In genomic region chr1:7902478-7903084, GRCh38 we compare ENCODE assay signal across 8 cellular contexts. TPM values are rescaled to one million over a fixed set of nuclear protein-coding genes. Genes with fewer than 3 reads are reported as not detected.
A peak's percentile ranks its signal among the peaks of the same experiment; 100 is the strongest.
DNase-seq lines count a peak whose midpoint lies in the region; ATAC-seq and TF ChIP-seq lines count a peak whose summit lies in the region.

No MANE protein-coding gene starts in this region.

- H3K27me3 ChIP-seq in OCI-LY3 (ENCODE audit: low read depth, low read length) (no peaks in the 10 kb centered on the region), esophagus muscularis mucosa (no peaks in the 10 kb centered on the region)

- peak overlapping the region; percentile 52; the same call in 1 of the 2 replicates for H2AFZ ChIP-seq in OCI-LY3 (ENCODE audit: low read depth, low read length)

- TF ChIP-seq POLR2A in esophagus muscularis mucosa (IDR thresholded peaks at IDR 0.05; ENCODE audit: low read depth) = no peak

- H3K36me3 ChIP-seq in OCI-LY3 (replicated peaks; ENCODE audit: low read depth, low read length) (no peaks in the 10 kb centered on the region), esophagus muscularis mucosa (no peaks in the 10 kb centered on the region)

- H3K4me2 ChIP-seq in OCI-LY3 (ENCODE audit: low read length) = peak overlapping the region; percentile 80

- no peaks in the 10 kb centered on the region for H3K36me3 Mint-ChIP-seq in naive B cell
- H3K36me3 Mint-ChIP-seq in stimulated activated naive B cell treated with anti-CD40 and anti-IgM and Interleukin-4, amounts not matched to agents 10 μg/mL and 1 μg/mL and 100 μg/mL, for 72 hours = no peaks in the 10 kb centered on the region

- H4K20me1 ChIP-seq in OCI-LY3 (ENCODE audit: insufficient read depth, low read length) = no peaks in the 10 kb centered on the region

- no peaks in the 10 kb centered on the region for H3K9me3 Mint-ChIP-seq in naive B cell
- H3K9me3 Mint-ChIP-seq in stimulated activated naive B cell treated with anti-CD40 and anti-IgM and Interleukin-4, amounts not matched to agents 10 μg/mL and 1 μg/mL and 100 μg/mL, for 72 hours = no peaks in the 10 kb centered on the region

- no peak overlapping the region for H3K4me3 ChIP-seq in Jurkat, Clone E6-1 (ENCODE audit: low read length)
- H3K4me3 ChIP-seq in OCI-LY3 (ENCODE audit: low read length) (peak overlapping the region; percentile 75), esophagus muscularis mucosa (peak overlapping the region; percentile 21 to 50 (median 34))

- H3K4me3 Mint-ChIP-seq in naive B cell = peak overlapping the region in 5 of 8 donors; percentile 22 to 79 (median 69)
- peak overlapping the region; percentile 66 to 67 for H3K4me3 Mint-ChIP-seq in stimulated activated naive B cell treated with anti-CD40 and anti-IgM and Interleukin-4, amounts not matched to agents 10 μg/mL and 1 μg/mL and 100 μg/mL, for 72 hours

- no peaks in the 10 kb centered on the region for H3K4me1 ChIP-seq in OCI-LY3 (ENCODE audit: low read length)
- peaks cover 0 to 6% (median 5%) of the 10 kb centered on the region in 4 donors for H3K4me1 ChIP-seq in esophagus muscularis mucosa

- no peak overlapping the region for H3K27ac Mint-ChIP-seq in naive B cell
- peak overlapping the region; percentile 48 for H3K27ac Mint-ChIP-seq in stimulated activated naive B cell treated with anti-CD40 and anti-IgM and Interleukin-4, amounts not matched to agents 10 μg/mL and 1 μg/mL and 100 μg/mL, for 72 hours

- 25% methylated on average over 21 of the region's 21 CpGs for WGBS in esophagus muscularis mucosa

- intact Hi-C loops in esophagus muscularis mucosa (cut with DNase I) = loop anchor here (2.0 to 5.0 kb wide), 2 partner anchors 95 to 234 kb away; no protein-coding TSS in a partner anchor

- ATAC-seq in naive B cell (ENCODE audit: low read depth in 2 of 2) (peak; percentile 40 to 61), GM21390 (IDR thresholded peaks at IDR 0.05; ENCODE audit: unreplicated experiment) (no peak)
- ATAC-seq in stimulated activated naive B cell treated with anti-CD40 and anti-IgM and Interleukin-4, amounts not matched to agents 10 μg/mL and 1 μg/mL and 100 μg/mL, for 72 hours (replicated peaks) = peak; percentile 76 to 80

- H3K4me1 Mint-ChIP-seq in naive B cell = peaks cover 0 to 5% (median 0%) of the 10 kb centered on the region in 3 donors
- peaks cover 0 to 6% of the 10 kb centered on the region in 2 donors for H3K4me1 Mint-ChIP-seq in stimulated activated naive B cell treated with anti-CD40 and anti-IgM and Interleukin-4, amounts not matched to agents 10 μg/mL and 1 μg/mL and 100 μg/mL, for 72 hours

- H3K9ac ChIP-seq in OCI-LY3 (ENCODE audit: low read length) = no peak overlapping the region; the same call in 1 of the 2 replicates

- no peaks in the 10 kb centered on the region for H3K79me2 ChIP-seq in OCI-LY3 (ENCODE audit: low read length)

- peak; percentile 59 for TF ChIP-seq CTCF in OCI-LY3 (IDR thresholded peaks at IDR 0.05; ENCODE audit: low read depth, low read length)
- TF ChIP-seq CTCF in esophagus muscularis mucosa (IDR thresholded peaks at IDR 0.05) = peak; percentile 62 to 72 (median 65)

- peaks cover 3 to 19% (median 7%) of the 10 kb centered on the region in 3 donors for H3K27me3 Mint-ChIP-seq in naive B cell
- peaks cover 9 to 14% of the 10 kb centered on the region in 2 donors for H3K27me3 Mint-ChIP-seq in stimulated activated naive B cell treated with anti-CD40 and anti-IgM and Interleukin-4, amounts not matched to agents 10 μg/mL and 1 μg/mL and 100 μg/mL, for 72 hours

- TF ChIP-seq EP300 in esophagus muscularis mucosa (IDR thresholded peaks at IDR 0.05) = no peak

- DNase-seq in COLO668 (lab: John Stamatoyannopoulos, UW; ENCODE audit: unreplicated experiment) (peak; percentile 67), activated T-cell treated with anti-CD3 and anti-CD28 coated beads for 24 hours (ENCODE audit: low read depth) (peak; percentile 48), esophagus muscularis mucosa (ENCODE audit: extremely low spot score) (no peak), naive B cell (peak; percentile 35)
- peak; percentile 48 for DNase-seq in Jurkat, Clone E6-1 (ENCODE audit: low read depth, low spot score)
- DNase-seq in stimulated activated naive B cell treated with anti-CD40 and anti-IgM and Interleukin-4, amounts not matched to agents 10 μg/mL and 1 μg/mL and 100 μg/mL, for 72 hours = peak; percentile 26

- H3K9me3 ChIP-seq in OCI-LY3 (ENCODE audit: insufficient read depth, low read length) (no peaks in the 10 kb centered on the region), esophagus muscularis mucosa (no peaks in the 10 kb centered on the region)

- no peak overlapping the region for H3K27ac ChIP-seq in OCI-LY3 (ENCODE audit: low read length)
- no peak overlapping the region for H3K27ac ChIP-seq in esophagus muscularis mucosa (replicated peaks in 1 of 4)

RNA-seq across cellular contexts. Expression of gene TNFRSF9, which starts 38.1 kb away (rescaled TPM):
- not detected for polyA plus RNA-seq in Jurkat, Clone E6-1 (2012; ENCODE audit: insufficient read depth, insufficient read length)
- total RNA-seq in esophagus muscularis mucosa = under 1 TPM in 1 of 4 donors, not detected in 3; 0.17 TPM
- polyA plus RNA-seq in naive B cell (ENCODE audit: low read depth in 6 of 6) = under 1 TPM in 2 of 6 donors, not detected in 4; 0.38 to 0.52 TPM

RNA-seq across cellular contexts. Expression of gene UTS2, which starts 49.7 kb away (rescaled TPM):
- not detected for polyA plus RNA-seq in Jurkat, Clone E6-1 (2012; ENCODE audit: insufficient read depth, insufficient read length)
- total RNA-seq in esophagus muscularis mucosa = not detected
- polyA plus RNA-seq in naive B cell (ENCODE audit: low read depth in 6 of 6) = not detected

RNA-seq across cellular contexts. Expression of gene PARK7, which starts 58.9 kb away (rescaled TPM):
- polyA plus RNA-seq in Jurkat, Clone E6-1 (2012; ENCODE audit: insufficient read depth, insufficient read length) = 508 TPM
- 100 to 1,000 TPM; 201 to 229 (median 212) TPM for total RNA-seq in esophagus muscularis mucosa
- 100 to 1,000 TPM; 247 to 350 (median 302) TPM for polyA plus RNA-seq in naive B cell (ENCODE audit: low read depth in 6 of 6)
